In the genomic region with DNA sequence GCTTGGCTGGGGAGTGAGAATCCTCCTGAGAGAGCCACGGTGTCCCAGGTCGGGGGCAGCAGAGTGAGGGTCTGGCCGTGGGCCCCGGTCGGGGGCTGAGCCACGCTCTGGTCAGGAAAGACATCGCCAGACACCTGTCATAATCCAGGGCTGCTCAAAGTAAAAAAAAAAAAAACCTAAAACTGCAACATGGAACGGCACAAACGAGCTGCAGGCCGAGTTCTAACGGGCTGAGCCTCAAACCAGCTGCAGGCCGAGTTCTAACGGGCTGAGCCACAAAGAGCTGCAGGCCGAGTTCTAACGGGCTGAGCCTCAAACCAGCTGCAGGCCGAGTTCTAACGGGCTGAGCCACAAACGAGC, we compare ENCODE assay signal across 8 cellular contexts. TPM values are rescaled to one million over a fixed set of nuclear protein-coding genes. Genes with fewer than 3 reads are reported as not detected.
DNase-seq lines count a peak whose midpoint lies in the region; ATAC-seq and TF ChIP-seq lines count a peak whose summit lies in the region.
"Not testable (repeated sequence)": the region's sequence is repeated elsewhere in the genome, so short reads cannot be mapped to it uniquely, and the experiment has no call there.

No MANE protein-coding gene starts in this region.

- peaks cover 44% of the 10 kb centered on the region for H3K36me3 Mint-ChIP-seq in T-helper 1 cell treated with Interleukin-12 subunit alpha and Interleukin-12 subunit beta and Interleukin-4 antibody, amounts not matched to agents 30 μg/mL and 1 μg/mL, for 36 hours (ENCODE audit: low read depth)
- peaks cover 28% of the 10 kb centered on the region for H3K36me3 Mint-ChIP-seq in activated T-helper 1 cell treated with anti-CD3 and anti-CD28 coated beads, Interleukin-12 subunit alpha, Interleukin-12 subunit beta, Interleukin-2, Interleukin-4 antibody, amounts not matched to agents 30 ng/mL and 10 ng/mL and 1 ng/mL, durations not matched to agents 14 hours and 24 hours and 36 hours (ENCODE audit: low read depth)
- not testable (repeated sequence) for H3K36me3 Mint-ChIP-seq in chondrocyte (ENCODE audit: low read depth); glutamatergic neuron (ENCODE audit: unreplicated experiment)
- H3K36me3 Mint-ChIP-seq in stimulated activated naive B cell treated with anti-CD40 and anti-IgM and Interleukin-4, amounts not matched to agents 10 μg/mL and 1 μg/mL and 100 μg/mL, for 72 hours = peaks cover 6 to 23% of the 10 kb centered on the region in 2 donors

- H3K9me3 ChIP-seq in BLaER1; neuronal stem cell (replicated peaks in 1 of 2; ENCODE audit: control insufficient read depth in 2 of 2, insufficient read depth in 1 of 2, low read depth in 1 of 2, low read length in 2 of 2): not testable (repeated sequence)

- no CpG with 5 or more reads among the region's 18 CpGs for WGBS in neuronal stem cell (ENCODE audit: extremely low coverage in 2 of 2, insufficient read length in 2 of 2, insufficient replicate concordance in 1 of 2), 2 donors

- H3K27ac Mint-ChIP-seq in T-helper 1 cell treated with Interleukin-12 subunit alpha and Interleukin-12 subunit beta and Interleukin-4 antibody, amounts not matched to agents 30 μg/mL and 1 μg/mL, for 36 hours = peak overlapping the region; percentile 93
- H3K27ac Mint-ChIP-seq in activated T-helper 1 cell treated with anti-CD3 and anti-CD28 coated beads, Interleukin-12 subunit alpha, Interleukin-12 subunit beta, Interleukin-2, Interleukin-4 antibody, amounts not matched to agents 30 ng/mL and 10 ng/mL and 1 ng/mL, durations not matched to agents 14 hours and 24 hours and 36 hours = peak overlapping the region; percentile 95
- H3K27ac Mint-ChIP-seq in chondrocyte (ENCODE audit: unreplicated experiment) (peak overlapping the region; percentile 77), glutamatergic neuron (ENCODE audit: unreplicated experiment) (peak overlapping the region; percentile 48)
- H3K27ac Mint-ChIP-seq in stimulated activated naive B cell treated with anti-CD40 and anti-IgM and Interleukin-4, amounts not matched to agents 10 μg/mL and 1 μg/mL and 100 μg/mL, for 72 hours = peak overlapping the region; percentile 95

- peak overlapping the region; percentile 38; the same call in 1 of the 2 replicates for H3K4me3 ChIP-seq in BLaER1
- peak overlapping the region; percentile 50 for H3K4me3 ChIP-seq in Jurkat, Clone E6-1 (ENCODE audit: low read length)
- not testable (repeated sequence) for H3K4me3 ChIP-seq in neuronal stem cell (ENCODE audit: low read length in 2 of 2)

- not testable (repeated sequence) for TF ChIP-seq CTCF in chondrocyte (IDR thresholded peaks at IDR 0.05); glutamatergic neuron (IDR thresholded peaks at IDR 0.05; ENCODE audit: partially characterized antibody, unreplicated experiment)

- H2BK5ac ChIP-seq in neuronal stem cell (ENCODE audit: low read length) = peak overlapping the region; percentile 78

- H3K9ac ChIP-seq in BLaER1 = peak overlapping the region; percentile 79
- H3K9ac ChIP-seq in neuronal stem cell (ENCODE audit: low read depth, low read length, poor library complexity) = not testable (repeated sequence)

- ATAC-seq in stimulated activated naive B cell treated with anti-CD40 and anti-IgM and Interleukin-4, amounts not matched to agents 10 μg/mL and 1 μg/mL and 100 μg/mL, for 72 hours (replicated peaks) = not testable (repeated sequence)

- H2AK5ac ChIP-seq in neuronal stem cell (ENCODE audit: low read depth, low read length) = peak overlapping the region; percentile 88

- H3K36me3 ChIP-seq in BLaER1 = not testable (repeated sequence)
- peaks cover 2 to 35% of the 10 kb centered on the region in 2 donors for H3K36me3 ChIP-seq in neuronal stem cell (replicated peaks in 1 of 2; ENCODE audit: control insufficient read depth in 2 of 2, insufficient read depth in 2 of 2, low read length in 2 of 2)

- H3K79me1 ChIP-seq in neuronal stem cell (ENCODE audit: low read depth, low read length) = peaks cover 13% of the 10 kb centered on the region

- H2BK12ac ChIP-seq in neuronal stem cell (ENCODE audit: low read length) = peak overlapping the region; percentile 14

- H3K27me3 Mint-ChIP-seq in T-helper 1 cell treated with Interleukin-12 subunit alpha and Interleukin-12 subunit beta and Interleukin-4 antibody, amounts not matched to agents 30 μg/mL and 1 μg/mL, for 36 hours (ENCODE audit: low read depth); activated T-helper 1 cell treated with anti-CD3 and anti-CD28 coated beads, Interleukin-12 subunit alpha, Interleukin-12 subunit beta, Interleukin-2, Interleukin-4 antibody, amounts not matched to agents 30 ng/mL and 10 ng/mL and 1 ng/mL, durations not matched to agents 14 hours and 24 hours and 36 hours (ENCODE audit: insufficient read depth); chondrocyte (ENCODE audit: low read depth); stimulated activated naive B cell treated with anti-CD40 and anti-IgM and Interleukin-4, amounts not matched to agents 10 μg/mL and 1 μg/mL and 100 μg/mL, for 72 hours: not testable (repeated sequence)
- H3K27me3 Mint-ChIP-seq in glutamatergic neuron (ENCODE audit: unreplicated experiment) = peaks cover 13% of the 10 kb centered on the region

- peak overlapping the region; percentile 81 for H4K91ac ChIP-seq in neuronal stem cell (ENCODE audit: low read depth, low read length, poor library complexity)

- H3K27me3 ChIP-seq in BLaER1; neuronal stem cell (ENCODE audit: control insufficient read depth in 3 of 3, insufficient read depth in 3 of 3, low read depth in 1 of 3, low read length in 3 of 3): not testable (repeated sequence)

- peaks cover 46% of the 10 kb centered on the region for H3K4me1 Mint-ChIP-seq in T-helper 1 cell treated with Interleukin-12 subunit alpha and Interleukin-12 subunit beta and Interleukin-4 antibody, amounts not matched to agents 30 μg/mL and 1 μg/mL, for 36 hours (ENCODE audit: low read depth)
- H3K4me1 Mint-ChIP-seq in activated T-helper 1 cell treated with anti-CD3 and anti-CD28 coated beads, Interleukin-12 subunit alpha, Interleukin-12 subunit beta, Interleukin-2, Interleukin-4 antibody, amounts not matched to agents 30 ng/mL and 10 ng/mL and 1 ng/mL, durations not matched to agents 14 hours and 24 hours and 36 hours (ENCODE audit: low read depth) = peaks cover 64% of the 10 kb centered on the region
- H3K4me1 Mint-ChIP-seq in chondrocyte (ENCODE audit: low read depth) (peaks cover 82% of the 10 kb centered on the region), glutamatergic neuron (ENCODE audit: low read depth, unreplicated experiment) (peaks cover 46% of the 10 kb centered on the region)
- H3K4me1 Mint-ChIP-seq in stimulated activated naive B cell treated with anti-CD40 and anti-IgM and Interleukin-4, amounts not matched to agents 10 μg/mL and 1 μg/mL and 100 μg/mL, for 72 hours = peaks cover 42 to 48% of the 10 kb centered on the region in 2 donors

- not testable (repeated sequence) for H2BK120ac ChIP-seq in neuronal stem cell (ENCODE audit: low read depth, low read length)

- H3K4me2 ChIP-seq in BLaER1 = peak overlapping the region; percentile 86
- H3K4me2 ChIP-seq in neuronal stem cell (ENCODE audit: insufficient read depth, low read length, poor library complexity, severe bottlenecking) = not testable (repeated sequence)

- DNase-seq in Jurkat, Clone E6-1 (ENCODE audit: low read depth, low spot score) = peak; percentile 71
- not testable (repeated sequence) for DNase-seq in activated T-helper 1 cell treated with anti-CD3 and anti-CD28 coated beads, Interleukin-12 subunit alpha, Interleukin-12 subunit beta, Interleukin-2, Interleukin-4 antibody, amounts not matched to agents 30 ng/mL and 10 ng/mL and 1 ng/mL, durations not matched to agents 14 hours and 24 hours and 36 hours (ENCODE audit: low spot score); chondrocyte (ENCODE audit: low spot score); glutamatergic neuron; neuronal stem cell (ENCODE audit: low spot score); stimulated activated naive B cell treated with anti-CD40 and anti-IgM and Interleukin-4, amounts not matched to agents 10 μg/mL and 1 μg/mL and 100 μg/mL, for 72 hours

- H2BK15ac ChIP-seq in neuronal stem cell (ENCODE audit: low read length) = peak overlapping the region; percentile 93

- not testable (repeated sequence) for H2AFZ ChIP-seq in neuronal stem cell (ENCODE audit: low read length)

- H3K4me1 ChIP-seq in BLaER1 (peaks cover 95% of the 10 kb centered on the region), neuronal stem cell (ENCODE audit: control insufficient read depth in 2 of 2, insufficient read depth in 1 of 2, low read depth in 1 of 2, low read length in 2 of 2) (peaks cover 28 to 31% of the 10 kb centered on the region in 2 donors)

- H3K14ac ChIP-seq in neuronal stem cell (ENCODE audit: low read length) = peak overlapping the region; percentile 59

- H3K4ac ChIP-seq in neuronal stem cell (ENCODE audit: low read length) = not testable (repeated sequence)

- H3K23ac ChIP-seq in neuronal stem cell (ENCODE audit: low read depth, low read length, poor library complexity) = peak overlapping the region; percentile 59

- H3K27ac ChIP-seq in BLaER1 = peak overlapping the region; percentile 89
- peak overlapping the region; percentile 71 for H3K27ac ChIP-seq in neuronal stem cell (replicated peaks; ENCODE audit: low read length)

- H3K9me3 Mint-ChIP-seq in T-helper 1 cell treated with Interleukin-12 subunit alpha and Interleukin-12 subunit beta and Interleukin-4 antibody, amounts not matched to agents 30 μg/mL and 1 μg/mL, for 36 hours; activated T-helper 1 cell treated with anti-CD3 and anti-CD28 coated beads, Interleukin-12 subunit alpha, Interleukin-12 subunit beta, Interleukin-2, Interleukin-4 antibody, amounts not matched to agents 30 ng/mL and 10 ng/mL and 1 ng/mL, durations not matched to agents 14 hours and 24 hours and 36 hours; chondrocyte (ENCODE audit: low read depth); glutamatergic neuron (ENCODE audit: unreplicated experiment); stimulated activated naive B cell treated with anti-CD40 and anti-IgM and Interleukin-4, amounts not matched to agents 10 μg/mL and 1 μg/mL and 100 μg/mL, for 72 hours: not testable (repeated sequence)

- not testable (repeated sequence) for H4K8ac ChIP-seq in neuronal stem cell (ENCODE audit: low read depth, low read length)

- peaks cover 47% of the 10 kb centered on the region for H4K20me1 ChIP-seq in BLaER1

- peak overlapping the region; percentile 86 for H3K4me3 Mint-ChIP-seq in T-helper 1 cell treated with Interleukin-12 subunit alpha and Interleukin-12 subunit beta and Interleukin-4 antibody, amounts not matched to agents 30 μg/mL and 1 μg/mL, for 36 hours
- peak overlapping the region; percentile 83 for H3K4me3 Mint-ChIP-seq in activated T-helper 1 cell treated with anti-CD3 and anti-CD28 coated beads, Interleukin-12 subunit alpha, Interleukin-12 subunit beta, Interleukin-2, Interleukin-4 antibody, amounts not matched to agents 30 ng/mL and 10 ng/mL and 1 ng/mL, durations not matched to agents 14 hours and 24 hours and 36 hours
- H3K4me3 Mint-ChIP-seq in chondrocyte (ENCODE audit: unreplicated experiment); glutamatergic neuron (ENCODE audit: unreplicated experiment): not testable (repeated sequence)
- H3K4me3 Mint-ChIP-seq in stimulated activated naive B cell treated with anti-CD40 and anti-IgM and Interleukin-4, amounts not matched to agents 10 μg/mL and 1 μg/mL and 100 μg/mL, for 72 hours = peak overlapping the region; percentile 31 to 81

- H3K18ac ChIP-seq in neuronal stem cell (ENCODE audit: low read length) = peak overlapping the region; percentile 93

- intact Hi-C loops in activated T-helper 1 cell treated with anti-CD3 and anti-CD28 coated beads, Interleukin-12 subunit alpha, Interleukin-12 subunit beta, Interleukin-2, Interleukin-4 antibody, amounts not matched to agents 30 ng/mL and 10 ng/mL and 1 ng/mL, durations not matched to agents 14 hours and 24 hours and 36 hours (cut with micrococcal nuclease) = loop anchor here (1.0 to 5.0 kb wide), 6 partner anchors 18 to 294 kb away; no protein-coding TSS in a partner anchor

RNA-seq across cellular contexts. Expression of a gene that starts 21.6 kb away (rescaled TPM):
- polyA plus RNA-seq in Jurkat, Clone E6-1 (2012; ENCODE audit: insufficient read depth, insufficient read length) = 19.0 TPM
- 22.9 and 23.5 TPM in 2 replicates for total RNA-seq in activated T-helper 1 cell treated with anti-CD3 and anti-CD28 coated beads, Interleukin-12 subunit alpha, Interleukin-12 subunit beta, Interleukin-2, Interleukin-4 antibody, amounts not matched to agents 30 ng/mL and 10 ng/mL and 1 ng/mL, durations not matched to agents 14 hours and 24 hours and 36 hours
- total RNA-seq in chondrocyte (29.9 to 40.0 TPM (median 31.2 TPM) in 3 replicates), glutamatergic neuron (ENCODE audit: unreplicated experiment) (15.2 TPM)
- 9.5 TPM for polyA plus RNA-seq in neuronal stem cell (2013, experiment 1 of 2)
- polyA plus RNA-seq in neuronal stem cell (2013, experiment 2 of 2) = 8.9 TPM
